Comparison of ENCODE assay signal across 18 cellular contexts in genomic region chr17:31568140-31568938, GRCh38.
DNase-seq lines count a peak whose midpoint lies in the region; ATAC-seq and TF ChIP-seq lines count a peak whose summit lies in the region.
"Had no signal": no experiment of that assay in that cellular context is flagged by ENCODE, and none has a peak within 500 bp of the region (broad histone marks: within the 10 kb centered on the region; RNA-seq: fewer than 3 reads in every experiment).

No MANE protein-coding gene starts in this region.

- peak; percentile 49 for ATAC-seq in sciatic nerve
- no peak for ATAC-seq in HG02763 (IDR thresholded peaks at IDR 0.05; ENCODE audit: unreplicated experiment)
- ATAC-seq: activated CD8-positive, alpha-beta T cell treated with anti-CD3 and anti-CD28 coated beads for 36 hours; naive thymus-derived CD4-positive, alpha-beta T cell had no signal

- H3K27ac ChIP-seq in AG04450 (ENCODE audit: low read depth, low read length) (peak overlapping the region; percentile 39), RWPE1 (peak overlapping the region; percentile 69), layer of hippocampus (ENCODE audit: low read depth, low read length) (peak overlapping the region; percentile 21), PC-9 (no peak overlapping the region)
- H3K27ac ChIP-seq: epithelial cell of prostate had no signal

- POLR2A ChIA-PET in AG04450 (lab: Yijun Ruan, JAX) (no interaction called here), RWPE1 (lab: Yijun Ruan, JAX; ENCODE audit: low non-redundant PET) (no interaction called here), PC-9 (lab: Charles Lee; ENCODE audit: unreplicated experiment) (no interaction called here)

- H3K9me3 ChIP-seq in AG04450 (ENCODE audit: control insufficient read depth, insufficient read depth, low read length) (no peaks in the 10 kb centered on the region), PC-9 (ENCODE audit: insufficient read depth, low read depth) (no peaks in the 10 kb centered on the region)

- H3K36me3 ChIP-seq in PC-9 (ENCODE audit: low read depth), result peaks cover 18% of the 10 kb centered on the region

- TF ChIP-seq CTCF in AG04450 (IDR thresholded peaks at IDR 0.05; ENCODE audit: low read depth, low read length) (no peak), RWPE1 (conservative IDR thresholded peaks at IDR 0.05; ENCODE audit: low read depth) (no peak), PC-9 (conservative IDR thresholded peaks at IDR 0.05) (no peak)

- no peak overlapping the region for H3K4me3 ChIP-seq in AG04450 (ENCODE audit: low read depth, low read length)
- no peak overlapping the region for H3K4me3 ChIP-seq in PC-9

- H3F3A ChIP-seq in PC-9 (ENCODE audit: insufficient read depth, low read depth), result peaks cover 20% of the 10 kb centered on the region; the same call in 1 of the 2 replicates

- H3K27me3 ChIP-seq in AG04450 (ENCODE audit: control insufficient read depth, insufficient read depth, low read length) (no peaks in the 10 kb centered on the region), layer of hippocampus (ENCODE audit: control insufficient read depth, insufficient read depth, low read length) (no peaks in the 10 kb centered on the region), PC-9 (ENCODE audit: insufficient read depth, low read depth) (no peaks in the 10 kb centered on the region)

- intact Hi-C loops in sciatic nerve (cut with DNase I) (no loop called here), PC-9 (cut with micrococcal nuclease; ENCODE audit: unreplicated experiment) (no loop called here)

- BruUV-seq in PC-9 (replicated peaks; lab: Mats Ljungman, UMichigan), result no TSS peak

- H4K20me1 ChIP-seq in PC-9 (ENCODE audit: insufficient read depth), result peaks cover 75% of the 10 kb centered on the region

- peaks cover 99% of the 10 kb centered on the region for H3K79me2 ChIP-seq in PC-9 (ENCODE audit: low read depth)

- CTCF ChIA-PET in AG04450 (lab: Charles Lee) (no interaction called here), RWPE1 (lab: Yijun Ruan, JAX) (no interaction called here), PC-9 (lab: Charles Lee) (no interaction called here)

- no peaks in the 10 kb centered on the region for H3K9me2 ChIP-seq in PC-9 (ENCODE audit: insufficient read depth)

- peaks cover 67% of the 10 kb centered on the region for H3K4me1 ChIP-seq in PC-9 (replicated peaks; ENCODE audit: insufficient read depth)

- no peak for DNase-seq in AG04450 (ENCODE audit: low read depth, low spot score)
- DNase-seq in RWPE1 (ENCODE audit: low spot score), result no peak
- DNase-seq in sciatic nerve (ENCODE audit: low spot score), result no peak
- DNase-seq in PC-9, result no peak
- DNase-seq in effector CD8-positive, alpha-beta T cell (lab: John Stamatoyannopoulos, UW), result no peak
- DNase-seq in glomerular visceral epithelial cell (ENCODE audit: extremely low spot score), result no peak
- DNase-seq: activated CD8-positive, alpha-beta T cell treated with anti-CD3 and anti-CD28 coated beads for 36 hours; activated gamma-delta T cell treated with Interleukin-2 at 50 U/mL for 16 hours; DMS53; KBM-7; naive thymus-derived CD4-positive, alpha-beta T cell; NCI-H1417 treated with DMSO at 0.1 percent for 48 hours; NCI-H510A treated with DMSO at 0.1 percent for 48 hours; SHP77 treated with DMSO at 0.1 percent for 48 hours; small intestine had no signal

- H2AFZ ChIP-seq in PC-9, result no peak overlapping the region

- H3K4me2 ChIP-seq in PC-9, result no peak overlapping the region
